18 cellular contexts compared by ENCODE assay signal in the genomic region with DNA sequence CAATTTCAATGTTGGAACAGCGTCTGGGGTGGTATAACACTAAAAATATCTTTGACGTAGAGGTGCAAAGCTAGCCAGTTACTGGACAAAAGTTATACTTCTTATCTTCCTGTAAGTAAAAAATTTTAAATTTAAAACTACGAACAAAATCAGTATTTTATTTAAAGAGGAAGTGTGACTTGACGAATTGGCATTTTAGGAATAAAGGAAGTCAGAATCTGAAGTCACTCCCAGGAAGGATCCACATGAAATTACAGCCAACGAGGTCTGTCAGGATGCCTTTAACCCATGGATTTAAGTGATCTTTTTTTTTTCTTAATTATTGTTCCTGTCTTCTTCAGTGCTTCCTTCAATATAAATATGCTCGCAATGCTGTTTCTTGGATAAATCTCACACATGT.
"Had no signal": no experiment of that assay in that cellular context is flagged by ENCODE, and none has a peak within 500 bp of the region (broad histone marks: within the 10 kb centered on the region; RNA-seq: fewer than 3 reads in every experiment).

No MANE protein-coding gene starts in this region.

- H3K9me3 ChIP-seq: colonic mucosa, heart right ventricle, neutrophil, right atrium auricular region, sigmoid colon, stomach had no signal

- H3K4me3 Mint-ChIP-seq: naive thymus-derived CD4-positive, alpha-beta T cell; type B pancreatic cell had no signal

- H3K4me3 ChIP-seq: colonic mucosa, heart right ventricle, right atrium auricular region, sigmoid colon, skin epidermis, stomach had no signal

- H3K36me3 Mint-ChIP-seq: type B pancreatic cell had no signal

- H3K27me3 Mint-ChIP-seq: type B pancreatic cell had no signal

- H3K27ac Mint-ChIP-seq: naive thymus-derived CD4-positive, alpha-beta T cell; type B pancreatic cell had no signal

- DNase-seq: colonic mucosa; effector CD4-positive, alpha-beta T cell; heart right ventricle; hypothalamus; kidney glomerular epithelial cell; mesendoderm; naive thymus-derived CD4-positive, alpha-beta T cell; sigmoid colon; stimulated activated CD4-positive, alpha-beta T cell treated with anti-CD3 and anti-CD28 coated beads, Interleukin-12 subunit alpha, Interleukin-12 subunit beta, amount 100 ng/mL, for 4 hours; stimulated activated naive CD4-positive, alpha-beta T cell; stomach had no signal

- H3K27me3 ChIP-seq: colonic mucosa, heart right ventricle, neutrophil, right atrium auricular region, sigmoid colon, stomach had no signal

- FAIRE-seq: frontal cortex, islet of Langerhans, urothelium cell line had no signal

- H3K9me3 Mint-ChIP-seq: type B pancreatic cell had no signal

- H3K36me3 ChIP-seq: colonic mucosa, heart right ventricle, neutrophil, right atrium auricular region, sigmoid colon, stomach had no signal

- H3K27ac ChIP-seq: colonic mucosa, neutrophil, right atrium auricular region, sigmoid colon, skin epidermis, stomach had no signal

- ATAC-seq: naive thymus-derived CD4-positive, alpha-beta T cell had no signal

- H3K4me1 ChIP-seq: colonic mucosa, sigmoid colon had no signal
